In the genomic region with DNA sequence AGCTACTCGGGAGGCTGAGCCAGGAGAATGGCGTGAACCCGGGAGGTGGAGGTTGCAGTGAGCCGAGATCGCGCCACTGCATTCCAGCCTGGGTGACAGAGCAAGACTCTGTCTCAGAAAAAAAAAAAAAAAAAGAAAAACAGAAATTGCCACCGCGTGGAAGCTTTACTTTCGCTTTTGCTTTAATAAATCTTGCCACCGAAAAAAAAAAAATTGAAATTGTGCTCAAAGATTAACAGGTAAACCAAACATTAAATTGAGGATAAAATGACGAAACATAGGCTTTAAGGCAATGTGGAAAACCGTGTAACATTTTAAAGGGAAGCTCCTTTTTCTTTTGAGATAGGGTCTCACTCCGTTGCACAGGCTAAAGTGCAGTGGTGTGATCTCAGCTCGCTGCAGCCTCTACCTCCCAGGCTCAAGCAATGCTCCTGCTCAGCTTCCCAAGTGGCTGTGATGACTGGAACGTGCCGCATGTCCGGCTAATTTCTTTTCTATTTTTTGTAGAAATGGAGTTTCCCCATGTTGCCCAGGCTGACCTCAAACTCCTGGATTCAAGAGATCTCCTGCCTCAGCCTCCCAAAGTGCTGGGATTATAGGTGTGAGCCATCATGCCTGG, we compare ENCODE assay signal across 12 cellular contexts. TPM values are rescaled to one million over a fixed set of nuclear protein-coding genes. Genes with fewer than 3 reads are reported as not detected.
DNase-seq lines count a peak whose midpoint lies in the region; ATAC-seq lines count a peak whose summit lies in the region.
"Had no signal": no experiment of that assay in that cellular context is flagged by ENCODE, and none has a peak within 500 bp of the region (broad histone marks: within the 10 kb centered on the region; RNA-seq: fewer than 3 reads in every experiment).

No MANE protein-coding gene starts in this region.

- in situ Hi-C loops in KBM-7 (cut with MboI; ENCODE audit: low pct_unique_long_range_greater_than_20kb, low sequenced_read_pairs), result no loop called here

- no peak for DNase-seq in stimulated activated naive CD8-positive, alpha-beta T cell treated with anti-CD3 and anti-CD28 coated beads, Interleukin-15, Interleukin-2, amounts not matched to agents 100 U/mL and 50 U/mL, for 24 hours
- DNase-seq in NCI-H2081 (lab: John Stamatoyannopoulos, UW), result no peak
- DNase-seq in T-helper 9 cell, result no peak
- no peak for DNase-seq in KBM-7
- DNase-seq in DMS79 (lab: John Stamatoyannopoulos, UW), result no peak
- DNase-seq: dorsolateral prefrontal cortex, NCI-H1105 treated with DMSO at 0.1 percent for 48 hours, SJCRH30 had no signal

- H3K9me3 Mint-ChIP-seq in stimulated activated naive CD8-positive, alpha-beta T cell treated with anti-CD3 and anti-CD28 coated beads, Interleukin-15, Interleukin-2, amounts not matched to agents 100 ng/mL and 50 ng/mL, for 24 hours, result no peaks in the 10 kb centered on the region
- no peaks in the 10 kb centered on the region for H3K9me3 Mint-ChIP-seq in activated T-helper 17 cell treated with anti-CD3 and anti-CD28 coated beads, Interleukin-2, amount 50 U/mL, for 72 hours

- H3K4me1 ChIP-seq in mononuclear cell (ENCODE audit: insufficient read depth, low read length), result peaks cover 56% of the 10 kb centered on the region
- H3K4me1 ChIP-seq: SJCRH30 had no signal

- peak overlapping the region; percentile 80 for H3K4me3 Mint-ChIP-seq in stimulated activated naive CD8-positive, alpha-beta T cell treated with anti-CD3 and anti-CD28 coated beads, Interleukin-15, Interleukin-2, amounts not matched to agents 100 ng/mL and 50 ng/mL, for 24 hours
- peak overlapping the region; percentile 71 for H3K4me3 Mint-ChIP-seq in activated T-helper 17 cell treated with anti-CD3 and anti-CD28 coated beads, Interleukin-2, amount 50 U/mL, for 72 hours

- peak overlapping the region; percentile 30 for H3K4me3 ChIP-seq in mononuclear cell (ENCODE audit: low read length)
- H3K4me3 ChIP-seq: lung, SJCRH30 had no signal

- peak overlapping the region; percentile 68 for H3K27ac Mint-ChIP-seq in stimulated activated naive CD8-positive, alpha-beta T cell treated with anti-CD3 and anti-CD28 coated beads, Interleukin-15, Interleukin-2, amounts not matched to agents 100 ng/mL and 50 ng/mL, for 24 hours
- H3K27ac Mint-ChIP-seq in activated T-helper 17 cell treated with anti-CD3 and anti-CD28 coated beads, Interleukin-2, amount 50 U/mL, for 72 hours, result peak overlapping the region; percentile 85

- H3K27me3 Mint-ChIP-seq in stimulated activated naive CD8-positive, alpha-beta T cell treated with anti-CD3 and anti-CD28 coated beads, Interleukin-15, Interleukin-2, amounts not matched to agents 100 ng/mL and 50 ng/mL, for 24 hours, result no peaks in the 10 kb centered on the region
- H3K27me3 Mint-ChIP-seq in activated T-helper 17 cell treated with anti-CD3 and anti-CD28 coated beads, Interleukin-2, amount 50 U/mL, for 72 hours, result no peaks in the 10 kb centered on the region

- no peak for ATAC-seq in stimulated activated naive CD8-positive, alpha-beta T cell treated with anti-CD3 and anti-CD28 coated beads, Interleukin-15, Interleukin-2, amounts not matched to agents 100 U/mL and 50 U/mL, for 24 hours
- ATAC-seq in activated T-helper 17 cell treated with anti-CD3 and anti-CD28 coated beads, Interleukin-2, amount 50 U/mL, for 72 hours (replicated peaks), result no peak

- peaks cover 42% of the 10 kb centered on the region for H3K4me1 Mint-ChIP-seq in stimulated activated naive CD8-positive, alpha-beta T cell treated with anti-CD3 and anti-CD28 coated beads, Interleukin-15, Interleukin-2, amounts not matched to agents 100 ng/mL and 50 ng/mL, for 24 hours (ENCODE audit: low read depth)
- H3K4me1 Mint-ChIP-seq in activated T-helper 17 cell treated with anti-CD3 and anti-CD28 coated beads, Interleukin-2, amount 50 U/mL, for 72 hours, result peaks cover 13% of the 10 kb centered on the region

- peaks cover 69% of the 10 kb centered on the region for H3K36me3 Mint-ChIP-seq in stimulated activated naive CD8-positive, alpha-beta T cell treated with anti-CD3 and anti-CD28 coated beads, Interleukin-15, Interleukin-2, amounts not matched to agents 100 ng/mL and 50 ng/mL, for 24 hours (ENCODE audit: low read depth)
- peaks cover 86% of the 10 kb centered on the region for H3K36me3 Mint-ChIP-seq in activated T-helper 17 cell treated with anti-CD3 and anti-CD28 coated beads, Interleukin-2, amount 50 U/mL, for 72 hours (ENCODE audit: low read depth)

- H3K9me3 ChIP-seq in mononuclear cell (ENCODE audit: low read depth, low read length), result no peaks in the 10 kb centered on the region
- H3K9me3 ChIP-seq: SJCRH30 had no signal

- no peaks in the 10 kb centered on the region for H3K27me3 ChIP-seq in mononuclear cell (ENCODE audit: insufficient read depth, low read length)
- H3K27me3 ChIP-seq: dorsolateral prefrontal cortex, SJCRH30 had no signal

RNA-seq across cellular contexts. Expression of a gene that starts 40.1 kb away (rescaled TPM):
- total RNA-seq in activated T-helper 17 cell treated with anti-CD3 and anti-CD28 coated beads, Interleukin-2, amount 50 U/mL, for 72 hours, result 10 to 100 TPM; 24.7 to 31.1 TPM
- 48.9 TPM for total RNA-seq in mononuclear cell

RNA-seq across cellular contexts. Expression of a gene that starts 40.7 kb away (rescaled TPM):
- total RNA-seq in activated T-helper 17 cell treated with anti-CD3 and anti-CD28 coated beads, Interleukin-2, amount 50 U/mL, for 72 hours, result 1 to 10 TPM; 1.7 to 4.1 TPM
- total RNA-seq in mononuclear cell, result 5.2 TPM

RNA-seq across cellular contexts. Expression of a gene that starts 55.0 kb away (rescaled TPM):
- 100 to 1,000 TPM; 115 to 131 TPM for total RNA-seq in activated T-helper 17 cell treated with anti-CD3 and anti-CD28 coated beads, Interleukin-2, amount 50 U/mL, for 72 hours
- total RNA-seq in mononuclear cell, result 2.9 TPM

RNA-seq across cellular contexts. Expression of a gene that starts 59.9 kb away (rescaled TPM):
- 1 to 10 TPM; 4.4 to 5.0 TPM for total RNA-seq in activated T-helper 17 cell treated with anti-CD3 and anti-CD28 coated beads, Interleukin-2, amount 50 U/mL, for 72 hours
- total RNA-seq in mononuclear cell, result 10.6 TPM

Comparison
In these comparisons a context has a peak if more than half of its experiments do, and no peak if none do; other contexts are left out.
1. RNA of a gene that starts 55.0 kb away (total RNA-seq): 115 to 131 TPM in activated T-helper 17 cell treated with anti-CD3 and anti-CD28 coated beads, Interleukin-2, amount 50 U/mL, for 72 hours; 2.9 TPM in mononuclear cell (single experiment); every median in the first group is over 10 times any median in the second.